8 cellular contexts compared by ENCODE assay signal in the genomic region with DNA sequence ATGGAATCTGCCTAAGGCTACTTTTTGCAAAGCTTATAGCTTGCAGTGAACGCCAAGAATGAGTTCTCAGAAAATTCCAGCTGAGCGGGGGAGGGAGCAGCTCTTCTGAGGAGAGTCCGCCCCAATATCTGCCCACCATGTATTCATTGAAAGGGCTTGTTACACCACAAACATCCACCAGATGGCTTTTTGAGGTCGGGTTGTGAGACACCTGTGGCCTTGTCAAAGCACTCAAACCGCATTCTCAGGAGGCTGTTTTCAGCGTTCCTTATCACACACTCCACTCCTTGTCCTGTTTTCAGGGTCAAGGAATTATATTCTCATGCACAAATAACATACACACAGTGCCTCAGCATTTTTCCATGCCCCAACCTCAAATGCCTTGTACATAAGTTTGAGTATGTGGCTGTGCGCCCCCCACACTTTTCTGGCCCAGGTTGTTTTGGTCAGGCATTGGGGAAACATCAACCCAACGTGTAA. TPM values are rescaled to one million over a fixed set of nuclear protein-coding genes. Genes with fewer than 3 reads are reported as not detected.
A peak's percentile ranks its signal among the peaks of the same experiment; 100 is the strongest.
DNase-seq lines count a peak whose midpoint lies in the region; ATAC-seq and TF ChIP-seq lines count a peak whose summit lies in the region.

No MANE protein-coding gene starts in this region.

- H3K4me1 Mint-ChIP-seq in activated T-helper 2 cell treated with anti-CD3 and anti-CD28 coated beads, Interferon-gamma antibody, Interleukin-2, Interleukin-4, amounts not matched to agents 10 μg/mL and 5 μg/mL and 100 μg/mL, durations not matched to agents 14 hours and 24 hours and 36 hours (ENCODE audit: low read depth): peaks cover 27% of the 10 kb centered on the region

- no peak overlapping the region for H3K4me2 ChIP-seq in parathyroid adenoma (ENCODE audit: low read length)

- no peaks in the 10 kb centered on the region for H3K27me3 ChIP-seq in HL-60 (ENCODE audit: insufficient read depth, poor library complexity, severe bottlenecking)
- H3K27me3 ChIP-seq in Panc1 (ENCODE audit: control insufficient read depth, insufficient read depth, low read length): no peaks in the 10 kb centered on the region
- no peaks in the 10 kb centered on the region for H3K27me3 ChIP-seq in parathyroid adenoma (ENCODE audit: control insufficient read depth, insufficient read depth, low read length)

- in situ Hi-C loops in Panc1 (cut with HindIII; ENCODE audit: low pct_unique_long_range_greater_than_20kb, low sequenced_read_pairs): no loop called here

- H3K4me1 ChIP-seq in Panc1 (ENCODE audit: control insufficient read depth, insufficient read depth, low read length): 0 out of 2 replicates have a peak, but pooled peaks cover 2% of the 10 kb centered on the region
- no peaks in the 10 kb centered on the region for H3K4me1 ChIP-seq in parathyroid adenoma

- intact Hi-C loops in Right ventricle myocardium superior (cut with DNase I) (loop anchor here (5.0 kb wide), 2 partner anchors 318 to 413 kb away; a partner anchor contains a TSS), Right ventricle myocardium inferior (cut with DNase I) (loop anchor here (2.0 to 5.0 kb wide), 2 partner anchors 320 to 418 kb away; no protein-coding TSS in a partner anchor), Panc1 (cut with micrococcal nuclease; ENCODE audit: unreplicated experiment) (loop anchor here (1.0 kb wide), 2 partner anchors 321 to 415 kb away; no protein-coding TSS in a partner anchor)
- intact Hi-C loops in activated T-helper 2 cell treated with anti-CD3 and anti-CD28 coated beads, Interferon-gamma antibody, Interleukin-2, Interleukin-4, amounts not matched to agents 10 μg/mL and 5 μg/mL and 100 μg/mL, durations not matched to agents 14 hours and 24 hours and 36 hours (cut with micrococcal nuclease): loop anchor here (1.0 kb wide), 2 partner anchors 321 to 415 kb away; no protein-coding TSS in a partner anchor

- H3K9me3 ChIP-seq in Panc1 (ENCODE audit: control insufficient read depth, insufficient read depth, low read depth, low read length) (no peaks in the 10 kb centered on the region), parathyroid adenoma (ENCODE audit: control insufficient read depth, low read length) (no peaks in the 10 kb centered on the region)

- H3K36me3 ChIP-seq in Panc1 (ENCODE audit: control insufficient read depth, insufficient read depth, low read length) (0 out of 2 replicates have a peak, but pooled peaks cover 2% of the 10 kb centered on the region), parathyroid adenoma (ENCODE audit: control insufficient read depth, insufficient read depth, low read length) (no peaks in the 10 kb centered on the region)

- BruUV-seq in Panc1 (replicated peaks; lab: Mats Ljungman, UMichigan): no TSS peak

- CTCF ChIA-PET in Panc1 (lab: Charles Lee): interaction anchor here (0.7 to 2.8 kb wide), 3 partner anchors 44 to 415 kb away, joined by 4 to 15 read pairs (median 5); no protein-coding TSS in a partner anchor

- H3K27ac ChIP-seq in HL-60 (replicated peaks): no peak overlapping the region
- no peak overlapping the region for H3K27ac ChIP-seq in Panc1 (ENCODE audit: low read length)
- no peak overlapping the region for H3K27ac ChIP-seq in parathyroid adenoma

- POLR2A ChIA-PET in Panc1 (lab: Charles Lee): no interaction called here

- no peak overlapping the region for H3K27ac Mint-ChIP-seq in activated T-helper 2 cell treated with anti-CD3 and anti-CD28 coated beads, Interferon-gamma antibody, Interleukin-2, Interleukin-4, amounts not matched to agents 10 μg/mL and 5 μg/mL and 100 μg/mL, durations not matched to agents 14 hours and 24 hours and 36 hours

- peaks cover 31% of the 10 kb centered on the region for H3K27me3 Mint-ChIP-seq in activated T-helper 2 cell treated with anti-CD3 and anti-CD28 coated beads, Interferon-gamma antibody, Interleukin-2, Interleukin-4, amounts not matched to agents 10 μg/mL and 5 μg/mL and 100 μg/mL, durations not matched to agents 14 hours and 24 hours and 36 hours (ENCODE audit: low read depth)

- H3K4me3 ChIP-seq in HL-60 (replicated peaks; ENCODE audit: insufficient read depth, low read length) (no peak overlapping the region), Panc1 (ENCODE audit: low read depth in 2 of 2, low read length in 2 of 2) (no peak overlapping the region), parathyroid adenoma (ENCODE audit: low read depth, low read length) (no peak overlapping the region)

- ATAC-seq in Right ventricle myocardium superior (ENCODE audit: poor library complexity) (peak; percentile 75), Right ventricle myocardium inferior (no peak), Panc1 (peak; percentile 91)

- no peak overlapping the region for H3K4me3 Mint-ChIP-seq in activated T-helper 2 cell treated with anti-CD3 and anti-CD28 coated beads, Interferon-gamma antibody, Interleukin-2, Interleukin-4, amounts not matched to agents 10 μg/mL and 5 μg/mL and 100 μg/mL, durations not matched to agents 14 hours and 24 hours and 36 hours (ENCODE audit: low read depth)

- H2AFZ ChIP-seq in parathyroid adenoma: no peak overlapping the region

- DNase-seq in Right ventricle myocardium superior (no peak), Right ventricle myocardium inferior (ENCODE audit: missing footprints) (no peak), HL-60 (ENCODE audit: low read depth in 1 of 2, low spot score in 1 of 2) (peak; percentile 13 to 69), Panc1 (ENCODE audit: low read depth, low spot score) (peak; percentile 47), foreskin melanocyte (peak; percentile 49), NK-92 (lab: John Stamatoyannopoulos, UW; ENCODE audit: unreplicated experiment) (no peak)
- DNase-seq in activated T-helper 2 cell treated with anti-CD3 and anti-CD28 coated beads, Interferon-gamma antibody, Interleukin-2, Interleukin-4, amounts not matched to agents 10 μg/mL and 5 μg/mL and 100 μg/mL, durations not matched to agents 14 hours and 24 hours and 36 hours (ENCODE audit: low spot score): peak; percentile 26

- H3K79me2 ChIP-seq in parathyroid adenoma: no peaks in the 10 kb centered on the region

- H3K9ac ChIP-seq in parathyroid adenoma: no peak overlapping the region

- TF ChIP-seq CTCF in HL-60 (IDR thresholded peaks at IDR 0.05; ENCODE audit: insufficient read depth, low read length) (peak; percentile 14), Panc1 (IDR thresholded peaks at IDR 0.05) (peak; percentile 76), parathyroid adenoma (IDR thresholded peaks at IDR 0.05) (peak; percentile 26)

- H3K9me3 Mint-ChIP-seq in activated T-helper 2 cell treated with anti-CD3 and anti-CD28 coated beads, Interferon-gamma antibody, Interleukin-2, Interleukin-4, amounts not matched to agents 10 μg/mL and 5 μg/mL and 100 μg/mL, durations not matched to agents 14 hours and 24 hours and 36 hours: no peaks in the 10 kb centered on the region

- no peaks in the 10 kb centered on the region for H3K36me3 Mint-ChIP-seq in activated T-helper 2 cell treated with anti-CD3 and anti-CD28 coated beads, Interferon-gamma antibody, Interleukin-2, Interleukin-4, amounts not matched to agents 10 μg/mL and 5 μg/mL and 100 μg/mL, durations not matched to agents 14 hours and 24 hours and 36 hours (ENCODE audit: low read depth)

RNA-seq across cellular contexts. Expression of a gene that starts 3.9 kb away (rescaled TPM):
- total RNA-seq in Right ventricle myocardium superior (0.46 TPM), Right ventricle myocardium inferior (not detected), Panc1 (2021; ENCODE audit: unreplicated experiment) (0.62 TPM)
- 1.0 TPM for polyA plus RNA-seq in Panc1 (2012; ENCODE audit: insufficient read length)
- total RNA-seq in activated T-helper 2 cell treated with anti-CD3 and anti-CD28 coated beads, Interferon-gamma antibody, Interleukin-2, Interleukin-4, amounts not matched to agents 10 μg/mL and 5 μg/mL and 100 μg/mL, durations not matched to agents 14 hours and 24 hours and 36 hours: 0.23 and 0.41 TPM in 2 replicates

RNA-seq across cellular contexts. Expression of a gene that starts 19.3 kb away (rescaled TPM):
- 0.08 TPM for total RNA-seq in Right ventricle myocardium superior
- total RNA-seq in Right ventricle myocardium inferior: not detected
- total RNA-seq in Panc1 (2021; ENCODE audit: unreplicated experiment): 0.26 TPM
- not detected for polyA plus RNA-seq in Panc1 (2012; ENCODE audit: insufficient read length)
- not detected in 2 replicates for total RNA-seq in activated T-helper 2 cell treated with anti-CD3 and anti-CD28 coated beads, Interferon-gamma antibody, Interleukin-2, Interleukin-4, amounts not matched to agents 10 μg/mL and 5 μg/mL and 100 μg/mL, durations not matched to agents 14 hours and 24 hours and 36 hours

RNA-seq across cellular contexts. Expression of a gene that starts 31.7 kb away (rescaled TPM):
- total RNA-seq in Right ventricle myocardium superior (77.9 TPM), Right ventricle myocardium inferior (68.2 TPM), Panc1 (2021; ENCODE audit: unreplicated experiment) (35.6 TPM)
- 12.0 TPM for polyA plus RNA-seq in Panc1 (2012; ENCODE audit: insufficient read length)
- total RNA-seq in activated T-helper 2 cell treated with anti-CD3 and anti-CD28 coated beads, Interferon-gamma antibody, Interleukin-2, Interleukin-4, amounts not matched to agents 10 μg/mL and 5 μg/mL and 100 μg/mL, durations not matched to agents 14 hours and 24 hours and 36 hours: 1.9 and 2.2 TPM in 2 replicates

RNA-seq across cellular contexts. Expression of a gene that starts 33.7 kb away (rescaled TPM):
- 4.0 TPM for total RNA-seq in Right ventricle myocardium superior
- total RNA-seq in Right ventricle myocardium inferior: 5.2 TPM
- total RNA-seq in Panc1 (2021; ENCODE audit: unreplicated experiment): 7.1 TPM
- 1.6 TPM for polyA plus RNA-seq in Panc1 (2012; ENCODE audit: insufficient read length)
- 8.1 and 8.7 TPM in 2 replicates for total RNA-seq in activated T-helper 2 cell treated with anti-CD3 and anti-CD28 coated beads, Interferon-gamma antibody, Interleukin-2, Interleukin-4, amounts not matched to agents 10 μg/mL and 5 μg/mL and 100 μg/mL, durations not matched to agents 14 hours and 24 hours and 36 hours

RNA-seq across cellular contexts. Expression of a gene that starts 52.2 kb away (rescaled TPM):
- 0.81 TPM for total RNA-seq in Right ventricle myocardium superior
- 1.2 TPM for total RNA-seq in Right ventricle myocardium inferior
- total RNA-seq in Panc1 (2021; ENCODE audit: unreplicated experiment): 0.08 TPM
- not detected for polyA plus RNA-seq in Panc1 (2012; ENCODE audit: insufficient read length)
- total RNA-seq in activated T-helper 2 cell treated with anti-CD3 and anti-CD28 coated beads, Interferon-gamma antibody, Interleukin-2, Interleukin-4, amounts not matched to agents 10 μg/mL and 5 μg/mL and 100 μg/mL, durations not matched to agents 14 hours and 24 hours and 36 hours: not detected in 2 replicates

Comparison
In these comparisons a context has a peak if more than half of its experiments do, and no peak if none do; other contexts are left out.
1. DNase-seq: peak in HL-60 (2 of 2), Panc1 (single experiment), activated T-helper 2 cell treated with anti-CD3 and anti-CD28 coated beads, Interferon-gamma antibody, Interleukin-2, Interleukin-4, amounts not matched to agents 10 μg/mL and 5 μg/mL and 100 μg/mL, durations not matched to agents 14 hours and 24 hours and 36 hours (single experiment) and foreskin melanocyte (single experiment); none in Right ventricle myocardium superior (single experiment), Right ventricle myocardium inferior (single experiment) and NK-92 (single experiment).
2. CTCF ChIP-seq: peak in every context shown above with its lines; median percentile 76 in Panc1; 26 in parathyroid adenoma; 14 in HL-60.
3. RNA of a gene that starts 31.7 kb away (total RNA-seq): 77.9 TPM in Right ventricle myocardium superior (single experiment), 68.2 TPM in Right ventricle myocardium inferior (single experiment) and 35.6 TPM in Panc1 (single experiment); 1.9 to 2.2 TPM in activated T-helper 2 cell treated with anti-CD3 and anti-CD28 coated beads, Interferon-gamma antibody, Interleukin-2, Interleukin-4, amounts not matched to agents 10 μg/mL and 5 μg/mL and 100 μg/mL, durations not matched to agents 14 hours and 24 hours and 36 hours; every median in the first group is over 10 times any median in the second.